Comparison of ENCODE assay signal across 20 cellular contexts in the genomic region with DNA sequence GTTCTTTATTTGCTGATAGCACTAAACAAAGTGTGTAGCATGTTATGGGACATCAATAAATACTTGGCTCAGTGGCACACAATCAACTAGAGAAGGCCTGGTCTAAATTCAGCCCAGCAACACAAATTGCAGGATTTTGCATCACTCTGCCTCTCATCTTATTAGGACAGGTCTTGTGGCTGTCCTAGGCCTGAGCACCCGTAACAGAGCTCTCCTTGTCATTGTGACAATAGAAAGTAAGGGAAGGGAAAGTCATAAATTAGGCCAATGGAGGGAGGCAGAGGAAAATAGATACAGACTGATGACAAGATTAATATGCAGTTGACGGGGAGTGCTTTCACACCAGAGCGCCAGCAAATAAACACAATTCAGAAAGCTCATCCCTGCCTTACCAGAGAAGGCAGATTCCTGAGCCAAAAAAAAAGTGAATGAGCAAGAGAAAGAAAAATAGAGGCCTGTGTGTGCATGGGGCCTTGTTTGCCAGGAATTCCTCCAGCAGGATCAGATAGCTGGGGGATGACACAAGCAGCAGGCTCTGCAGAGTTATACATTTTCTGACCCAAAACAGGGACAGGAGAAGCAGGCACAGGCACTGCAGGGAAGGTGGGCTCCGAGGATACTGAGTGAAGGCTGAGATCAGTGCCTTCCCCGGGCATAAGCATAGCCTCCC.
DNase-seq lines count a peak whose midpoint lies in the region; ATAC-seq and TF ChIP-seq lines count a peak whose summit lies in the region.
"Had no signal": no experiment of that assay in that cellular context is flagged by ENCODE, and none has a peak within 500 bp of the region (broad histone marks: within the 10 kb centered on the region; RNA-seq: fewer than 3 reads in every experiment).

No MANE protein-coding gene starts in this region.

- no CpG with 5 or more reads among the region's 5 CpGs for WGBS in mesendoderm (ENCODE audit: extremely low coverage, insufficient coverage, low lambda C conversion rate)

- no peak overlapping the region for H2AK5ac ChIP-seq in mesendoderm (ENCODE audit: low read length)

- no peak overlapping the region for H3K4me3 Mint-ChIP-seq in brain
- H3K4me3 Mint-ChIP-seq: activated CD8-positive, alpha-beta T cell treated with anti-CD3 and anti-CD28 coated beads, Interleukin-2, amount 10 ng/mL, durations not matched to agents 7 days and 5 days; activated naive CD8-positive, alpha-beta T cell treated with anti-CD3 and anti-CD28 coated beads for 36 hours had no signal

- peak overlapping the region in 4 of 5 experiments; percentile 0 to 75 (median 48) for H3K27ac Mint-ChIP-seq in brain
- H3K27ac Mint-ChIP-seq: activated CD8-positive, alpha-beta T cell treated with anti-CD3 and anti-CD28 coated beads, Interleukin-2, amount 10 ng/mL, durations not matched to agents 7 days and 5 days; activated naive CD8-positive, alpha-beta T cell treated with anti-CD3 and anti-CD28 coated beads for 36 hours had no signal

- H3K9ac ChIP-seq in mesendoderm (ENCODE audit: low read length), result no peak overlapping the region
- H3K9ac ChIP-seq: BLaER1 had no signal

- peaks cover 4% of the 10 kb centered on the region for H3K27me3 Mint-ChIP-seq in brain
- H3K27me3 Mint-ChIP-seq: activated naive CD8-positive, alpha-beta T cell treated with anti-CD3 and anti-CD28 coated beads for 36 hours had no signal

- no peaks in the 10 kb centered on the region for H3K79me1 ChIP-seq in mesendoderm (ENCODE audit: low read length)

- no peak overlapping the region for H3K4ac ChIP-seq in mesendoderm (ENCODE audit: low read depth, low read length)

- no peak overlapping the region for H2BK15ac ChIP-seq in mesendoderm (replicated peaks; ENCODE audit: low read depth)

- intact Hi-C loops in Right ventricle myocardium superior (cut with DNase I), result no loop called here

- no peak for ATAC-seq in GM21367 (IDR thresholded peaks at IDR 0.05; ENCODE audit: unreplicated experiment)
- ATAC-seq in HG02642 (IDR thresholded peaks at IDR 0.05; ENCODE audit: poor library complexity, unreplicated experiment), result no peak
- no peak for ATAC-seq in Right ventricle myocardium superior (ENCODE audit: poor library complexity)
- ATAC-seq: activated CD8-positive, alpha-beta T cell treated with anti-CD3 and anti-CD28 coated beads, Interleukin-2, amount 10 ng/mL, durations not matched to agents 7 days and 5 days had no signal

- H4K8ac ChIP-seq in mesendoderm (ENCODE audit: low read depth, low read length), result no peak overlapping the region

- H3K9me3 Mint-ChIP-seq in brain, result no peaks in the 10 kb centered on the region
- H3K9me3 Mint-ChIP-seq: activated naive CD8-positive, alpha-beta T cell treated with anti-CD3 and anti-CD28 coated beads for 36 hours had no signal

- H3K36me3 Mint-ChIP-seq in brain, result no peaks in the 10 kb centered on the region
- H3K36me3 Mint-ChIP-seq: activated naive CD8-positive, alpha-beta T cell treated with anti-CD3 and anti-CD28 coated beads for 36 hours had no signal

- H3K27ac ChIP-seq in mesendoderm (ENCODE audit: low read depth, low read length), result no peak overlapping the region
- H3K27ac ChIP-seq: BLaER1, thyroid gland had no signal

- no peaks in the 10 kb centered on the region for H3K4me1 ChIP-seq in mesendoderm (ENCODE audit: control insufficient read depth, low read depth, low read length)
- H3K4me1 ChIP-seq: BLaER1, HAP-1, thyroid gland had no signal

- H2BK5ac ChIP-seq in mesendoderm (ENCODE audit: low read length), result no peak overlapping the region

- H3K56ac ChIP-seq in mesendoderm (ENCODE audit: low read length), result no peak overlapping the region

- no peaks in the 10 kb centered on the region for H3K79me2 ChIP-seq in mesendoderm (ENCODE audit: control insufficient read depth, insufficient read depth, low read length)

- TF ChIP-seq CTCF in brain (conservative IDR thresholded peaks at IDR 0.05), result no peak

- peaks cover 27% of the 10 kb centered on the region for H3K4me1 Mint-ChIP-seq in brain
- H3K4me1 Mint-ChIP-seq: activated naive CD8-positive, alpha-beta T cell treated with anti-CD3 and anti-CD28 coated beads for 36 hours had no signal

- peak; percentile 34 for DNase-seq in GM04503 (ENCODE audit: low read depth)
- peak; percentile 24 for DNase-seq in mesendoderm
- peak; percentile 34 for DNase-seq in skeletal muscle cell (ENCODE audit: low read depth)
- no peak for DNase-seq in Right ventricle myocardium superior
- DNase-seq in OCI-M1 (lab: John Stamatoyannopoulos, UW), result no peak
- DNase-seq: activated CD8-positive, alpha-beta T cell treated with anti-CD3 and anti-CD28 coated beads, Interleukin-2, amount 10 ng/mL, durations not matched to agents 7 days and 5 days; activated naive CD8-positive, alpha-beta T cell treated with anti-CD3 and anti-CD28 coated beads for 36 hours; DMS 273 treated with DMSO at 0.1 percent for 48 hours; effector CD4-positive, alpha-beta T cell; Karpas-422; NCI-H1417 treated with DMSO at 0.1 percent for 48 hours; NCI-H2227 treated with DMSO at 0.1 percent for 48 hours; occipital lobe; thyroid gland had no signal

- H3K23ac ChIP-seq in mesendoderm (ENCODE audit: low read length), result no peak overlapping the region

- no peak overlapping the region for H3K18ac ChIP-seq in mesendoderm (ENCODE audit: low read length)

- no peak overlapping the region for H4K5ac ChIP-seq in mesendoderm (ENCODE audit: low read length)

- H3K36me3 ChIP-seq in mesendoderm (ENCODE audit: control insufficient read depth, insufficient read depth, low read length), result no peaks in the 10 kb centered on the region
- H3K36me3 ChIP-seq: BLaER1, HAP-1, thyroid gland had no signal

- no peak overlapping the region for H2BK120ac ChIP-seq in mesendoderm (ENCODE audit: low read depth, low read length)

- H3K4me2 ChIP-seq in mesendoderm (ENCODE audit: low read length), result no peak overlapping the region
- H3K4me2 ChIP-seq: BLaER1 had no signal

- no peak overlapping the region for H3K4me3 ChIP-seq in mesendoderm (ENCODE audit: low read length)
- no peak overlapping the region for H3K4me3 ChIP-seq in skeletal muscle cell (ENCODE audit: low read depth, low read length)
- H3K4me3 ChIP-seq: BLaER1, HAP-1, skin epidermis, thyroid gland had no signal

- no peaks in the 10 kb centered on the region for H3K27me3 ChIP-seq in mesendoderm (ENCODE audit: insufficient read depth, low read length, poor library complexity)
- H3K27me3 ChIP-seq: BLaER1, thyroid gland had no signal

Comparison
In these comparisons a context has a peak if more than half of its experiments do, and no peak if none do; other contexts are left out.
1. DNase-seq: peak in GM04503 (single experiment), mesendoderm (single experiment) and skeletal muscle cell (single experiment); none in Right ventricle myocardium superior (single experiment) and OCI-M1 (single experiment).